In the genomic region with DNA sequence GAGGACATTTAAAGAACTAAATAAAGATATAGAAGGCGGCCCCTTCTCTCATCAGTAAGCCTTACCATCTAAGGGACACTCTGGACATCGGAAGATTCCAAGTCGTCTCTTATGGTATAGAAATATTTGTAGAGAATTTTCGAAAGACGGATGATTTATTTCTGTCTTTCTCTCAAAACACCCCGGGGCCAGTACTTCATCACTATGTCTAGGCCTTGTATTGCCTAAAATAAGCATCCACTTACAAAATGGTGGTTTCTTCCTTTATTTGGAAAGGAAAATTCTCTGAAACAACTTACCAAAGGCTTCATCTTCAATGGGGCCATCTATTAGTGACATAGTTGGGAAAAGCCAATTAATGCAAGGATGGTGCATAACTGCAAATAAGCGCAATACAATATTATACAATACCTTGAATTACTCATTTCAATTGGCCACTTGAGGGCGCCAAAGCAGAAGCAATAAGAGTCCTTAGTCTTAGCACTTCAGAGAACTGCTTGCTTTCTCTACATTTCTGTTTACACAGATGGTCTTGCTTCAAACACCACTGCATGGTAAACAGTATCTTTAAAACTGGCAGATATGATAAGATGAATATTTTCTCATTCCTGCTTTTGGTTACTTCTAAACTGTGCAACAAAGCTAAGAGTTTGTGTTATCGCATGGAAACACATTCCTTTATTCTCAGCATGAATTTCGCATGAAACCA, we compare ENCODE assay signal across 8 cellular contexts.
DNase-seq lines count a peak whose midpoint lies in the region; ATAC-seq and TF ChIP-seq lines count a peak whose summit lies in the region.

No MANE protein-coding gene starts in this region.

- H3K27ac ChIP-seq in dorsolateral prefrontal cortex: no peak overlapping the region

- H3K27me3 ChIP-seq in BJ (ENCODE audit: control insufficient read depth, insufficient read depth, low read length): no peaks in the 10 kb centered on the region
- peaks cover 0 to 12% (median 0%) of the 10 kb centered on the region in 45 donors for H3K27me3 ChIP-seq in dorsolateral prefrontal cortex

- no peaks in the 10 kb centered on the region for H3K36me3 ChIP-seq in BJ (ENCODE audit: control insufficient read depth, insufficient read depth, low read length)

- intact Hi-C loops in dorsolateral prefrontal cortex (cut with DNase I): loop anchor here (5.0 to 10.0 kb wide), 4 partner anchors 84 to 161 kb away; no protein-coding TSS in a partner anchor

- CTCF ChIA-PET in BJ (lab: Yijun Ruan, JAX): interaction anchor here (0.5 to 4.4 kb wide), 10 partner anchors 15 to 163 kb away, joined by 3 to 27 read pairs (median 5); no protein-coding TSS in a partner anchor

- no peak overlapping the region for H3K4me3 Mint-ChIP-seq in memory B cell

- H3K36me3 Mint-ChIP-seq in memory B cell: no peaks in the 10 kb centered on the region

- peaks cover 3% of the 10 kb centered on the region for H3K27me3 Mint-ChIP-seq in memory B cell

- POLR2A ChIA-PET in BJ (lab: Charles Lee): no interaction called here

- peak; percentile 98 for ATAC-seq in GM19023 (IDR thresholded peaks at IDR 0.05; ENCODE audit: unreplicated experiment)
- peak; percentile 88 for ATAC-seq in HG03175 (IDR thresholded peaks at IDR 0.05; ENCODE audit: unreplicated experiment)
- peak; percentile 70 for ATAC-seq in memory B cell (ENCODE audit: low read depth)

- TF ChIP-seq CTCF in BJ (IDR thresholded peaks at IDR 0.05; ENCODE audit: insufficient read depth, low read depth, low read length) (peak; percentile 66), dorsolateral prefrontal cortex (IDR thresholded peaks at IDR 0.05 in 54 of 56, conservative IDR thresholded peaks at IDR 0.05 in 2 of 56; ENCODE audit: low read depth in 1 of 56, partially characterized antibody in 56 of 56) (peak; percentile 61 to 92 (median 80))

- H3K4me3 ChIP-seq in BJ (ENCODE audit: low read depth, low read length): no peak overlapping the region
- no peak overlapping the region for H3K4me3 ChIP-seq in dorsolateral prefrontal cortex

- no peak overlapping the region for H3K27ac Mint-ChIP-seq in memory B cell

- H3K4me1 Mint-ChIP-seq in memory B cell: peaks cover 2% of the 10 kb centered on the region

- peaks cover 2% of the 10 kb centered on the region for H3K9me3 Mint-ChIP-seq in memory B cell

- DNase-seq in BJ (ENCODE audit: low read depth) (peak; percentile 20), NCI-H510A (lab: John Stamatoyannopoulos, UW) (peak; percentile 23), dorsolateral prefrontal cortex (peak in 6 of 10 donors; percentile 43 to 80 (median 60)), memory B cell (ENCODE audit: low spot score in 2 of 2) (peak; percentile 50 to 54)
- DNase-seq in activated CD4-positive, alpha-beta T cell treated with anti-CD3 and anti-CD28 coated beads, Interleukin-2, amount 50 U/mL, for 24 hours (ENCODE audit: low read depth in 1 of 2, low spot score in 1 of 2): peak; percentile 7 to 62
- DNase-seq in stimulated activated CD8-positive, alpha-beta memory T cell treated with anti-CD3 and anti-CD28 coated beads, Interleukin-4, amount 100 ng/mL, for 1 hour (ENCODE audit: low read depth in 2 of 2, low spot score in 1 of 2): peak; percentile 31 to 43
